11 cellular contexts compared by ENCODE assay signal in genomic region chrX:44708470-44708869, GRCh38.
"Had no signal": no experiment of that assay in that cellular context is flagged by ENCODE, and none has a peak within 500 bp of the region (broad histone marks: within the 10 kb centered on the region; RNA-seq: fewer than 3 reads in every experiment).

No MANE protein-coding gene starts in this region.

- DNase-seq: activated CD4-positive, alpha-beta T cell treated with anti-CD3 and anti-CD28 coated beads for 1 hour; activated CD4-positive, alpha-beta T cell treated with anti-CD3 and anti-CD28 coated beads, Interleukin-2, amount 50 U/mL, for 48 hours; activated CD8-positive, alpha-beta memory T cell treated with anti-CD3 and anti-CD28 coated beads, Interleukin-2, amount 10 ng/mL, durations not matched to agents 7 days and 5 days; activated gamma-delta T cell; activated T-cell treated with anti-CD3 and anti-CD28 coated beads, Interleukin-2, amount 50 U/mL, for 48 hours; anterior cingulate cortex; endodermal cell; hypothalamus; left colon; naive thymus-derived CD8-positive, alpha-beta T cell; right cardiac atrium had no signal
